ENCODE assay signal across 27 cellular contexts in genomic region chr17:6706996-6707395, GRCh38. TPM values are rescaled to one million over a fixed set of nuclear protein-coding genes. Genes with fewer than 3 reads are reported as not detected.
"Had no signal": no experiment of that assay in that cellular context is flagged by ENCODE, and none has a peak within 500 bp of the region (broad histone marks: within the 10 kb centered on the region; RNA-seq: fewer than 3 reads in every experiment).

No MANE protein-coding gene starts in this region.

- H3K27me3 ChIP-seq: thyroid gland, vagina had no signal

- H3K27ac Mint-ChIP-seq: dendritic cell treated with granulocyte-macrophage colony-stimulating factor and Interleukin-4, amounts not matched to agents 40 ng/mL and 50 ng/mL, for 4 days; effector memory CD8-positive, alpha-beta T cell; immature natural killer cell; naive thymus-derived CD8-positive, alpha-beta T cell; stimulated activated effector memory CD8-positive, alpha-beta T cell treated with anti-CD3 and anti-CD28 coated beads, Interleukin-12 subunit alpha, Interleukin-12 subunit beta, amount 100 ng/mL, for 72 hours had no signal

- ATAC-seq: effector memory CD8-positive, alpha-beta T cell; gastroesophageal sphincter; left cardiac atrium; mucosa of descending colon; naive thymus-derived CD8-positive, alpha-beta T cell; stimulated activated effector memory CD8-positive, alpha-beta T cell treated with anti-CD3 and anti-CD28 coated beads, Interleukin-12 subunit alpha, Interleukin-12 subunit beta, amount 100 ng/mL, for 72 hours; stimulated activated naive CD8-positive, alpha-beta T cell treated with anti-CD3 and anti-CD28 coated beads, Interleukin-15, Interleukin-2, amounts not matched to agents 100 U/mL and 50 U/mL, for 24 hours had no signal

- DNase-seq: effector memory CD8-positive, alpha-beta T cell; esophagus squamous epithelium; foreskin fibroblast; glutamatergic neuron; immature natural killer cell; kidney; left cardiac atrium; mammary epithelial cell; mucosa of descending colon; posterior cingulate gyrus; right cardiac atrium; stimulated activated CD4-positive, alpha-beta T cell treated with anti-CD3 and anti-CD28 coated beads, Interleukin-4, amount 100 ng/mL, for 1 hour; stimulated activated CD8-positive, alpha-beta memory T cell treated with anti-CD3 and anti-CD28 coated beads, Interleukin-4, amount 100 ng/mL, for 48 hours; stimulated activated naive CD8-positive, alpha-beta T cell treated with anti-CD3 and anti-CD28 coated beads, Interleukin-15, Interleukin-2, amounts not matched to agents 100 U/mL and 50 U/mL, for 24 hours; thyroid gland had no signal

- H3K36me3 ChIP-seq: esophagus squamous epithelium, gastroesophageal sphincter, neutrophil, suprapubic skin, thyroid gland, upper lobe of left lung, vagina had no signal

- H3K9me3 ChIP-seq: esophagus squamous epithelium, gastroesophageal sphincter, mucosa of descending colon, neutrophil, suprapubic skin, thyroid gland, upper lobe of left lung, vagina had no signal

- H3K36me3 Mint-ChIP-seq: naive thymus-derived CD8-positive, alpha-beta T cell; stimulated activated effector memory CD8-positive, alpha-beta T cell treated with anti-CD3 and anti-CD28 coated beads, Interleukin-12 subunit alpha, Interleukin-12 subunit beta, amount 100 ng/mL, for 72 hours had no signal

- H3K4me3 Mint-ChIP-seq: dendritic cell treated with granulocyte-macrophage colony-stimulating factor and Interleukin-4, amounts not matched to agents 40 ng/mL and 50 ng/mL, for 4 days; effector memory CD8-positive, alpha-beta T cell; immature natural killer cell; naive thymus-derived CD8-positive, alpha-beta T cell; stimulated activated effector memory CD8-positive, alpha-beta T cell treated with anti-CD3 and anti-CD28 coated beads, Interleukin-12 subunit alpha, Interleukin-12 subunit beta, amount 100 ng/mL, for 72 hours had no signal

- H3K27ac ChIP-seq: esophagus squamous epithelium, gastroesophageal sphincter, neutrophil, suprapubic skin, thyroid gland, upper lobe of left lung, vagina had no signal

- H3K4me1 ChIP-seq: gastroesophageal sphincter, thyroid gland had no signal

- H3K4me3 ChIP-seq: esophagus squamous epithelium, gastroesophageal sphincter, mucosa of descending colon, suprapubic skin, thyroid gland, upper lobe of left lung, vagina had no signal

- H3K9me3 Mint-ChIP-seq: dendritic cell treated with granulocyte-macrophage colony-stimulating factor and Interleukin-4, amounts not matched to agents 40 ng/mL and 50 ng/mL, for 4 days; effector memory CD8-positive, alpha-beta T cell; immature natural killer cell; naive thymus-derived CD8-positive, alpha-beta T cell; stimulated activated effector memory CD8-positive, alpha-beta T cell treated with anti-CD3 and anti-CD28 coated beads, Interleukin-12 subunit alpha, Interleukin-12 subunit beta, amount 100 ng/mL, for 72 hours had no signal

RNA-seq across cellular contexts. Expression of gene SLC13A5, which starts 6.2 kb away (rescaled TPM):
- total RNA-seq: epithelial cell of proximal tubule; kidney; lower leg skin; mucosa of descending colon; naive thymus-derived CD8-positive, alpha-beta T cell; osteoblast; right cardiac atrium had no signal
- polyA plus RNA-seq: immature natural killer cell, neural cell, right cardiac atrium had no signal

RNA-seq across cellular contexts. Expression of gene XAF1, which starts 48.9 kb away (rescaled TPM):
- polyA plus RNA-seq: neural cell had no signal
